Comparison of ENCODE assay signal across 2 cellular contexts in genomic region chr22:39576027-39576426, GRCh38.
TF ChIP-seq lines count a peak whose summit lies in the region.

No MANE protein-coding gene starts in this region.

TF ChIP-seq in A549, 52 proteins besides CTCF, POLR2A, EP300 and RAD21:
- no peak for TF ChIP-seq PBX3 (IDR thresholded peaks at IDR 0.05)
- TF ChIP-seq TP53 (CRISPR knock-in tag; IDR thresholded peaks at IDR 0.05): no peak
- TF ChIP-seq SREBF2 (IDR thresholded peaks at IDR 0.05): no peak
- no peak for TF ChIP-seq HOXA7 (CRISPR knock-in tag; IDR thresholded peaks at IDR 0.05)
- TF ChIP-seq GATA3 (IDR thresholded peaks at IDR 0.05; ENCODE audit: borderline replicate concordance): no peak
- no peak for TF ChIP-seq E2F6 (IDR thresholded peaks at IDR 0.05; ENCODE audit: borderline replicate concordance, low read depth)
- TF ChIP-seq KDM1A (IDR thresholded peaks at IDR 0.05; ENCODE audit: low read depth): peak; percentile 58; the same call in 1 of the 2 replicates
- TF ChIP-seq CBX8 (IDR thresholded peaks at IDR 0.05): no peak

TF ChIP-seq in K562, 482 proteins besides CTCF, POLR2A, EP300 and RAD21:
- 0 out of 2 replicates have a peak, but pooled peaks have one; percentile 24 for TF ChIP-seq SMARCA5 (IDR thresholded peaks at IDR 0.05)
- peak; percentile 90 for TF ChIP-seq BCOR (IDR thresholded peaks at IDR 0.05)
- no peak for TF ChIP-seq BRD9 (IDR thresholded peaks at IDR 0.05; ENCODE audit: low read depth, partially characterized antibody)
- TF ChIP-seq RBM25 (IDR thresholded peaks at IDR 0.05; ENCODE audit: low read depth, low read length, severe bottlenecking): peak; percentile 81
- 0 out of 4 replicates have a peak, but pooled peaks of 1 of the 2 experiments have one; percentile 5 for TF ChIP-seq RCOR1 (IDR thresholded peaks at IDR 0.05; ENCODE audit: borderline replicate concordance in 1 of 2, low read depth in 2 of 2, low read length in 2 of 2)
- TF ChIP-seq ADNP (tag; IDR thresholded peaks at IDR 0.05): peak; percentile 85
- peak; percentile 47 to 58; a peak in 3 of 4 replicates for TF ChIP-seq KDM1A (IDR thresholded peaks at IDR 0.05)
- TF ChIP-seq ZNF507 (tag; conservative IDR thresholded peaks at IDR 0.05): no peak
